Comparison of ENCODE assay signal across 22 cellular contexts in the genomic region with DNA sequence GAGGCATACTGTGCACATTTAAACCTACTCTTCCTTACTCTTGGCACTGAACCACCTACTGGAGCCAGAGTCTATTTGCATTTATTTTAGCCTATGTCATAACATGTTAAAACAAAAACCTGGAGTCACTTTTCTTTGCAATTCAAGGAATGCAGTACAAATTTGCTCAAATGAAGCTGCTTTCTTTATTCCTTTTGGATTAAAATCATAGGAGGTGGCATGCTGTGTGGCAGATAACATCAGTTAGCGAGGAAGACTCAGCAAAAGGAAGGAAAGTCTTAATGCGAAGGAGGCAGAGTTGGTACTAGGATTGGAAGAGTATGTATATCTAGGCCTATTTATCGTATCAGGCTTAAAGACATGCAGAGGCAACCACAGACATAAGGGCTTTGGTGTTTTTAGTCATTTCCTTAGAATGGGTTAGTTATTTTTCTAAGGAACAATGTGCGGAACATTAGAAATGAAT.
DNase-seq lines count a peak whose midpoint lies in the region; ATAC-seq, FAIRE-seq and TF ChIP-seq lines count a peak whose summit lies in the region.
"Had no signal": no experiment of that assay in that cellular context is flagged by ENCODE, and none has a peak within 500 bp of the region (broad histone marks: within the 10 kb centered on the region; RNA-seq: fewer than 3 reads in every experiment).

No MANE protein-coding gene starts in this region.

- POLR2A ChIA-PET in AG04450 (lab: Yijun Ruan, JAX), result no interaction called here

- peak overlapping the region; percentile 3 for H3K27ac ChIP-seq in AG04450 (ENCODE audit: low read depth, low read length)
- H3K27ac ChIP-seq: dorsolateral prefrontal cortex, pancreas, SJCRH30, stomach, upper lobe of left lung had no signal

- H3K36me3 ChIP-seq in bronchial epithelial cell (ENCODE audit: control insufficient read depth, insufficient read depth, low read length), result no peaks in the 10 kb centered on the region
- H3K36me3 ChIP-seq: pancreas, SJCRH30, upper lobe of left lung had no signal

- H3K27me3 ChIP-seq in AG04450 (ENCODE audit: control insufficient read depth, insufficient read depth, low read length) (no peaks in the 10 kb centered on the region), bronchial epithelial cell (ENCODE audit: control insufficient read depth, insufficient read depth, low read length) (no peaks in the 10 kb centered on the region)
- H3K27me3 ChIP-seq: dorsolateral prefrontal cortex, pancreas, SJCRH30, stomach, upper lobe of left lung had no signal

- CTCF ChIA-PET in AG04450 (lab: Charles Lee), result interaction anchor here (1.3 to 1.5 kb wide), 2 partner anchors 11 to 568 kb away, joined by 3 to 4 read pairs; no protein-coding TSS in a partner anchor

- TF ChIP-seq CTCF in AG04450 (IDR thresholded peaks at IDR 0.05; ENCODE audit: low read depth, low read length), result no peak
- no peak for TF ChIP-seq CTCF in bronchial epithelial cell (IDR thresholded peaks at IDR 0.05; ENCODE audit: insufficient read depth, low read length, severe bottlenecking)

- FAIRE-seq in bronchial epithelial cell (lab: Jason Lieb, UNC), result no peak
- no peak for FAIRE-seq in GM12892 (lab: Jason Lieb, UNC)
- FAIRE-seq: D721Med, G401.6, HTR-8/SVneo, pancreas had no signal

- TF ChIP-seq POLR2A in GM12892 (IDR thresholded peaks at IDR 0.05; ENCODE audit: low read depth, low read length), result no peak

- DNase-seq in AG04450 (ENCODE audit: low read depth, low spot score) (peak; percentile 15), EL (peak; percentile 5), bronchial epithelial cell (ENCODE audit: low read depth) (peak; percentile 45), lung microvascular endothelial cell (ENCODE audit: low read depth in 2 of 2) (peak; percentile 6 to 82), GM12892 (ENCODE audit: insufficient read length) (no peak), NCI-H345 (lab: John Stamatoyannopoulos, UW) (no peak)
- no peak for DNase-seq in activated CD4-positive, CD25-positive, alpha-beta regulatory T cell treated with anti-CD3 and anti-CD28 coated beads, Interleukin-2, amount 50 U/mL, for 72 hours
- DNase-seq: activated naive CD4-positive, alpha-beta T cell treated with Interleukin-2 at 50 U/mL for 16 hours; dorsolateral prefrontal cortex; NCI-H1436 treated with DMSO at 0.1 percent for 48 hours; pancreas; PC-3; SJCRH30; stimulated activated CD4-positive, alpha-beta T cell treated with anti-CD3 and anti-CD28 coated beads, Interleukin-2, amount 100 ng/mL, for 24 hours; stomach; T1000; upper lobe of left lung had no signal

- H3K9me3 ChIP-seq in AG04450 (ENCODE audit: control insufficient read depth, insufficient read depth, low read length), result no peaks in the 10 kb centered on the region
- H3K9me3 ChIP-seq: pancreas, SJCRH30, stomach, upper lobe of left lung had no signal

- H3K4me3 ChIP-seq in AG04450 (ENCODE audit: low read depth, low read length) (no peak overlapping the region), bronchial epithelial cell (ENCODE audit: low read depth, low read length) (no peak overlapping the region)
- H3K4me3 ChIP-seq: dorsolateral prefrontal cortex, pancreas, SJCRH30, stomach, upper lobe of left lung had no signal

- ATAC-seq in HG02642 (IDR thresholded peaks at IDR 0.05; ENCODE audit: poor library complexity, unreplicated experiment), result no peak
- ATAC-seq: esophagus mucosa, pancreas, PC-3 had no signal

Comparison
In these comparisons a context has a peak if more than half of its experiments do, and no peak if none do; other contexts are left out.
1. DNase-seq: peak in AG04450 (single experiment), EL (single experiment), bronchial epithelial cell (single experiment) and lung microvascular endothelial cell (2 of 2); none in GM12892 (single experiment), NCI-H345 (single experiment) and activated CD4-positive, CD25-positive, alpha-beta regulatory T cell treated with anti-CD3 and anti-CD28 coated beads, Interleukin-2, amount 50 U/mL, for 72 hours (single experiment).